ENCODE assay signal across 24 cellular contexts in genomic region chr6:82525775-82526515, GRCh38.
DNase-seq lines count a peak whose midpoint lies in the region; ATAC-seq, FAIRE-seq and TF ChIP-seq lines count a peak whose summit lies in the region.
"Had no signal": no experiment of that assay in that cellular context is flagged by ENCODE, and none has a peak within 500 bp of the region (broad histone marks: within the 10 kb centered on the region; RNA-seq: fewer than 3 reads in every experiment).

No MANE protein-coding gene starts in this region.

- H3K9ac ChIP-seq in H1 (replicated peaks in 1 of 4; ENCODE audit: extremely low read depth in 1 of 4, low read depth in 3 of 4, low read length in 3 of 4): no peak overlapping the region; a peak in 1 of 7 replicates
- H3K9ac ChIP-seq: KMS-11 had no signal

- no peak overlapping the region for H4K8ac ChIP-seq in H1 (ENCODE audit: extremely low read depth, insufficient read depth, low read length)

- no peak overlapping the region for H3K14ac ChIP-seq in H1 (ENCODE audit: insufficient read length)

- H3K27me3 Mint-ChIP-seq in activated T-helper 1 cell treated with anti-CD3 and anti-CD28 coated beads, Interleukin-12 subunit alpha, Interleukin-12 subunit beta, Interleukin-2, Interleukin-4 antibody, amounts not matched to agents 30 ng/mL and 10 ng/mL and 1 ng/mL, durations not matched to agents 14 hours and 24 hours and 36 hours (ENCODE audit: insufficient read depth): peaks cover 1% of the 10 kb centered on the region
- H3K27me3 Mint-ChIP-seq: stimulated activated naive B cell treated with anti-CD40 and anti-IgM and Interleukin-4, amounts not matched to agents 10 μg/mL and 1 μg/mL and 100 μg/mL, for 72 hours had no signal

- no peak overlapping the region for H4K91ac ChIP-seq in H1 (replicated peaks; ENCODE audit: insufficient read length, low read length)

- no peaks in the 10 kb centered on the region for H3K79me2 ChIP-seq in H1 (ENCODE audit: control insufficient read depth in 1 of 2, insufficient read depth in 2 of 2, low read length in 2 of 2)

- no peak for TF ChIP-seq RAD21 in H1 (IDR thresholded peaks at IDR 0.05 in 1 of 2, conservative IDR thresholded peaks at IDR 0.05 in 1 of 2; ENCODE audit: low read depth in 2 of 2, low read length in 2 of 2)

- H3K18ac ChIP-seq in H1 (ENCODE audit: extremely low read depth, low read length): no peak overlapping the region

- H3K4me2 ChIP-seq in H1 (ENCODE audit: insufficient read depth in 1 of 2, low read depth in 2 of 2, low read length in 2 of 2): no peak overlapping the region
- H3K4me2 ChIP-seq: KMS-11 had no signal

- no peak overlapping the region for H2BK12ac ChIP-seq in H1 (ENCODE audit: low read depth, low read length)

- TF ChIP-seq POLR2A in H1 (IDR thresholded peaks at IDR 0.05; ENCODE audit: control extremely low read depth in 1 of 2, low read depth in 2 of 2, low read length in 2 of 2): no peak

- POLR2A ChIA-PET in H1 (lab: Charles Lee; ENCODE audit: partially characterized antibody): no interaction called here

- no peak for ATAC-seq in GM19395 (IDR thresholded peaks at IDR 0.05; ENCODE audit: unreplicated experiment)
- ATAC-seq: activated CD4-positive, CD25-positive, alpha-beta regulatory T cell treated with anti-CD3 and anti-CD28 coated beads, Interleukin-2, amount 50 U/mL, for 24 hours; HCT116; left cardiac atrium; stimulated activated naive B cell treated with anti-CD40 and anti-IgM and Interleukin-4, amounts not matched to agents 10 μg/mL and 1 μg/mL and 100 μg/mL, for 72 hours had no signal

- no peak overlapping the region for H3K27ac Mint-ChIP-seq in activated T-helper 1 cell treated with anti-CD3 and anti-CD28 coated beads, Interleukin-12 subunit alpha, Interleukin-12 subunit beta, Interleukin-2, Interleukin-4 antibody, amounts not matched to agents 30 ng/mL and 10 ng/mL and 1 ng/mL, durations not matched to agents 14 hours and 24 hours and 36 hours
- H3K27ac Mint-ChIP-seq: activated naive CD8-positive, alpha-beta T cell; endodermal cell; nephron; stimulated activated naive B cell treated with anti-CD40 and anti-IgM and Interleukin-4, amounts not matched to agents 10 μg/mL and 1 μg/mL and 100 μg/mL, for 72 hours had no signal

- H3K4me3 Mint-ChIP-seq in activated T-helper 1 cell treated with anti-CD3 and anti-CD28 coated beads, Interleukin-12 subunit alpha, Interleukin-12 subunit beta, Interleukin-2, Interleukin-4 antibody, amounts not matched to agents 30 ng/mL and 10 ng/mL and 1 ng/mL, durations not matched to agents 14 hours and 24 hours and 36 hours: no peak overlapping the region
- H3K4me3 Mint-ChIP-seq: activated naive CD8-positive, alpha-beta T cell; endodermal cell; nephron; stimulated activated naive B cell treated with anti-CD40 and anti-IgM and Interleukin-4, amounts not matched to agents 10 μg/mL and 1 μg/mL and 100 μg/mL, for 72 hours had no signal

- no peak overlapping the region for H3K4me3 ChIP-seq in H1 (ENCODE audit: extremely low read depth in 1 of 4, insufficient read depth in 2 of 4, low read depth in 3 of 4, low read length in 4 of 4)
- H3K4me3 ChIP-seq: Peyer's patch, sigmoid colon, testis had no signal

- TF ChIP-seq EP300 in H1 (IDR thresholded peaks at IDR 0.05; ENCODE audit: borderline replicate concordance in 1 of 2, low read depth in 2 of 2, low read length in 2 of 2): no peak

- no peak for FAIRE-seq in H1 (lab: Jason Lieb, UNC)

- H2BK15ac ChIP-seq in H1 (ENCODE audit: low read length): no peak overlapping the region

- no peaks in the 10 kb centered on the region for H3K4me1 ChIP-seq in H1 (replicated peaks in 1 of 4; ENCODE audit: control insufficient read depth in 3 of 4, insufficient read depth in 4 of 4, low read length in 3 of 4)
- H3K4me1 ChIP-seq: Peyer's patch, sigmoid colon, testis had no signal

- DNase-seq in COLO668 (lab: John Stamatoyannopoulos, UW; ENCODE audit: unreplicated experiment) (peak; percentile 16), NCI-H1092 (lab: John Stamatoyannopoulos, UW) (peak; percentile 3), NCI-H510A treated with DMSO at 0.1 percent for 48 hours (lab: John Stamatoyannopoulos, UW) (peak; percentile 88), H1 (ENCODE audit: low read depth in 1 of 2, low spot score in 2 of 2) (no peak)
- DNase-seq in activated naive CD4-positive, alpha-beta T cell treated with anti-CD3 and anti-CD28 coated beads, Interleukin-2, amount 50 U/mL, for 16 hours: no peak
- DNase-seq in activated T-helper 1 cell treated with anti-CD3 and anti-CD28 coated beads, Interleukin-12 subunit alpha, Interleukin-12 subunit beta, Interleukin-2, Interleukin-4 antibody, amounts not matched to agents 30 ng/mL and 10 ng/mL and 1 ng/mL, durations not matched to agents 14 hours and 24 hours and 36 hours (ENCODE audit: low spot score): no peak
- DNase-seq in stimulated activated CD4-positive, alpha-beta T cell treated with anti-CD3 and anti-CD28 coated beads, Interleukin-4, amount 100 ng/mL, for 24 hours: no peak
- DNase-seq: ACHN; activated T-cell treated with anti-CD3 and anti-CD28 coated beads, Interleukin-2, amount 50 U/mL, for 48 hours; endodermal cell; glutamatergic neuron; left cardiac atrium; midbrain; Peyer's patch; sigmoid colon; stimulated activated naive B cell treated with anti-CD40 and anti-IgM and Interleukin-4, amounts not matched to agents 10 μg/mL and 1 μg/mL and 100 μg/mL, for 72 hours; testis had no signal

- no peak overlapping the region for H2BK20ac ChIP-seq in H1 (ENCODE audit: low read length)

- H3K23ac ChIP-seq in H1 (ENCODE audit: insufficient read length): no peak overlapping the region

- H2BK5ac ChIP-seq in H1 (ENCODE audit: low read depth, low read length): no peak overlapping the region

- H3K36me3 ChIP-seq in H1 (ENCODE audit: control insufficient read depth in 2 of 4, insufficient read depth in 4 of 4, low read length in 3 of 4): no peaks in the 10 kb centered on the region
- H3K36me3 ChIP-seq: Peyer's patch, sigmoid colon had no signal

- CTCF ChIA-PET in H1 (lab: Charles Lee; ENCODE audit: partially characterized antibody): interaction anchor here (0.8 to 0.9 kb wide), 2 partner anchors 15 to 107 kb away, joined by 3 read pairs; no protein-coding TSS in a partner anchor

- no peak for TF ChIP-seq CTCF in H1 (IDR thresholded peaks at IDR 0.05; ENCODE audit: control extremely low read depth in 1 of 3, insufficient read depth in 1 of 3, low read depth in 1 of 3, low read length in 3 of 3)

- no peaks in the 10 kb centered on the region for H3K23me2 ChIP-seq in H1 (ENCODE audit: low read depth, low read length)

- 93% methylated on average over 4 of the region's 4 CpGs; no CpG with 5 or more reads in 1 of the 2 experiments for WGBS in H1 (ENCODE audit: extremely low coverage in 1 of 2, insufficient coverage in 1 of 2, insufficient read length in 1 of 2, insufficient replicate concordance in 2 of 2, low coverage in 1 of 2, low lambda C conversion rate in 2 of 2, missing lambda C conversion rate in 1 of 2), 2 experiments

- no peaks in the 10 kb centered on the region for H4K20me1 ChIP-seq in H1 (replicated peaks in 1 of 2; ENCODE audit: control insufficient read depth in 1 of 2, insufficient read depth in 2 of 2, low read length in 2 of 2)

- no peak overlapping the region for H3K27ac ChIP-seq in H1 (ENCODE audit: low read depth, low read length)
- H3K27ac ChIP-seq: C4-2B, KMS-11, Peyer's patch, sigmoid colon, testis had no signal

- H3K4me1 Mint-ChIP-seq in activated T-helper 1 cell treated with anti-CD3 and anti-CD28 coated beads, Interleukin-12 subunit alpha, Interleukin-12 subunit beta, Interleukin-2, Interleukin-4 antibody, amounts not matched to agents 30 ng/mL and 10 ng/mL and 1 ng/mL, durations not matched to agents 14 hours and 24 hours and 36 hours (ENCODE audit: low read depth): no peaks in the 10 kb centered on the region
- H3K4me1 Mint-ChIP-seq: endodermal cell; nephron; stimulated activated naive B cell treated with anti-CD40 and anti-IgM and Interleukin-4, amounts not matched to agents 10 μg/mL and 1 μg/mL and 100 μg/mL, for 72 hours had no signal

- H2BK120ac ChIP-seq in H1 (replicated peaks; ENCODE audit: low read depth, low read length): peak overlapping the region; percentile 31

- no peak overlapping the region for H3K56ac ChIP-seq in H1 (replicated peaks; ENCODE audit: insufficient read length, low read depth, low read length)

- no peaks in the 10 kb centered on the region; a peak in 1 of 4 replicates for H3K9me3 ChIP-seq in H1 (ENCODE audit: insufficient read depth in 2 of 2, low read depth in 1 of 2, low read length in 1 of 2)
- H3K9me3 ChIP-seq: Peyer's patch, sigmoid colon, testis had no signal

- H2AFZ ChIP-seq in H1 (ENCODE audit: low read length): no peak overlapping the region

- no peak overlapping the region for H4K5ac ChIP-seq in H1 (ENCODE audit: insufficient read length, low read depth, low read length)

- H3K27me3 ChIP-seq in H1 (replicated peaks in 1 of 4; ENCODE audit: control insufficient read depth in 3 of 4, extremely low read depth in 1 of 4, insufficient read depth in 3 of 4, low read length in 3 of 4): no peaks in the 10 kb centered on the region
- H3K27me3 ChIP-seq: Peyer's patch, sigmoid colon, testis had no signal

- H3K36me3 Mint-ChIP-seq in activated T-helper 1 cell treated with anti-CD3 and anti-CD28 coated beads, Interleukin-12 subunit alpha, Interleukin-12 subunit beta, Interleukin-2, Interleukin-4 antibody, amounts not matched to agents 30 ng/mL and 10 ng/mL and 1 ng/mL, durations not matched to agents 14 hours and 24 hours and 36 hours (ENCODE audit: low read depth): no peaks in the 10 kb centered on the region
- H3K36me3 Mint-ChIP-seq: activated naive CD8-positive, alpha-beta T cell; stimulated activated naive B cell treated with anti-CD40 and anti-IgM and Interleukin-4, amounts not matched to agents 10 μg/mL and 1 μg/mL and 100 μg/mL, for 72 hours had no signal

- no peaks in the 10 kb centered on the region for H3K9me3 Mint-ChIP-seq in activated T-helper 1 cell treated with anti-CD3 and anti-CD28 coated beads, Interleukin-12 subunit alpha, Interleukin-12 subunit beta, Interleukin-2, Interleukin-4 antibody, amounts not matched to agents 30 ng/mL and 10 ng/mL and 1 ng/mL, durations not matched to agents 14 hours and 24 hours and 36 hours
- H3K9me3 Mint-ChIP-seq: nephron had no signal

- intact Hi-C loops in activated T-helper 1 cell treated with anti-CD3 and anti-CD28 coated beads, Interleukin-12 subunit alpha, Interleukin-12 subunit beta, Interleukin-2, Interleukin-4 antibody, amounts not matched to agents 30 ng/mL and 10 ng/mL and 1 ng/mL, durations not matched to agents 14 hours and 24 hours and 36 hours (cut with micrococcal nuclease): no loop called here

- H2AK5ac ChIP-seq in H1 (ENCODE audit: low read depth, low read length): no peak overlapping the region

- no peak overlapping the region for H3K4ac ChIP-seq in H1 (replicated peaks; ENCODE audit: insufficient read length, low read depth, low read length)

- no peaks in the 10 kb centered on the region for H3K79me1 ChIP-seq in H1 (ENCODE audit: low read depth, low read length)

Comparison
In these comparisons a context has a peak if more than half of its experiments do, and no peak if none do; other contexts are left out.
1. DNase-seq: peak in COLO668 (single experiment), NCI-H1092 (single experiment) and NCI-H510A treated with DMSO at 0.1 percent for 48 hours (single experiment); none in H1 (0 of 2), activated naive CD4-positive, alpha-beta T cell treated with anti-CD3 and anti-CD28 coated beads, Interleukin-2, amount 50 U/mL, for 16 hours (single experiment), activated T-helper 1 cell treated with anti-CD3 and anti-CD28 coated beads, Interleukin-12 subunit alpha, Interleukin-12 subunit beta, Interleukin-2, Interleukin-4 antibody, amounts not matched to agents 30 ng/mL and 10 ng/mL and 1 ng/mL, durations not matched to agents 14 hours and 24 hours and 36 hours (single experiment) and stimulated activated CD4-positive, alpha-beta T cell treated with anti-CD3 and anti-CD28 coated beads, Interleukin-4, amount 100 ng/mL, for 24 hours (single experiment).